Comparison of ENCODE assay signal across 1 cellular context in genomic region chr17:57801044-57801711, GRCh38.
TF ChIP-seq lines count a peak whose summit lies in the region.

No MANE protein-coding gene starts in this region.

TF ChIP-seq in HEK293, 187 proteins besides CTCF, POLR2A, EP300 and RAD21 (continued from another document):
- TF ChIP-seq ZNF518A (tag by site-specific recombination; conservative IDR thresholded peaks at IDR 0.05; ENCODE audit: low read depth): no peak
- no peak for TF ChIP-seq ZNF558 (tag by site-specific recombination; IDR thresholded peaks at IDR 0.05)
- TF ChIP-seq SETDB1 (IDR thresholded peaks at IDR 0.05; ENCODE audit: insufficient read length, low read length): peak; percentile 81
- TF ChIP-seq ZNF335 (tag by site-specific recombination; conservative IDR thresholded peaks at IDR 0.05): no peak
- TF ChIP-seq ZNF585B (tag by site-specific recombination; IDR thresholded peaks at IDR 0.05): peak; percentile 81
- TF ChIP-seq HIC1 (tag by site-specific recombination; IDR thresholded peaks at IDR 0.05): no peak
- TF ChIP-seq, protein P1, sequence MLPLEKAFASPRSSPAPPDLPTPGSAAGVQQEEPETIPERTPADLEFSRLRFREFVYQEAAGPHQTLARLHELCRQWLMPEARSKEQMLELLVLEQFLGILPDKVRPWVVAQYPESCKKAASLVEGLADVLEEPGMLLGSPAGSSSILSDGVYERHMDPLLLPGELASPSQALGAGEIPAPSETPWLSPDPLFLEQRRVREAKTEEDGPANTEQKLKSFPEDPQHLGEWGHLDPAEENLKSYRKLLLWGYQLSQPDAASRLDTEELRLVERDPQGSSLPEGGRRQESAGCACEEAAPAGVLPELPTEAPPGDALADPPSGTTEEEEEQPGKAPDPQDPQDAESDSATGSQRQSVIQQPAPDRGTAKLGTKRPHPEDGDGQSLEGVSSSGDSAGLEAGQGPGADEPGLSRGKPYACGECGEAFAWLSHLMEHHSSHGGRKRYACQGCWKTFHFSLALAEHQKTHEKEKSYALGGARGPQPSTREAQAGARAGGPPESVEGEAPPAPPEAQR (tag by site-specific recombination; IDR thresholded peaks at IDR 0.05): no peak
- no peak for TF ChIP-seq ZNF138 (tag by site-specific recombination; IDR thresholded peaks at IDR 0.05; ENCODE audit: borderline replicate concordance)
- no peak for TF ChIP-seq ZNF501 (tag by site-specific recombination; IDR thresholded peaks at IDR 0.05)
- no peak for TF ChIP-seq ZNF214 (tag by site-specific recombination; IDR thresholded peaks at IDR 0.05; ENCODE audit: borderline replicate concordance)
- no peak for TF ChIP-seq ZNF169 (tag by site-specific recombination; IDR thresholded peaks at IDR 0.05)
- TF ChIP-seq, protein P2, sequence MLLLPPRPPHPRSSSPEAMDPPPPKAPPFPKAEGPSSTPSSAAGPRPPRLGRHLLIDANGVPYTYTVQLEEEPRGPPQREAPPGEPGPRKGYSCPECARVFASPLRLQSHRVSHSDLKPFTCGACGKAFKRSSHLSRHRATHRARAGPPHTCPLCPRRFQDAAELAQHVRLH (tag by site-specific recombination; IDR thresholded peaks at IDR 0.05): no peak
- TF ChIP-seq ZNF140 (tag by site-specific recombination; IDR thresholded peaks at IDR 0.05): no peak
